ENCODE assay signal across 23 cellular contexts in the genomic region with DNA sequence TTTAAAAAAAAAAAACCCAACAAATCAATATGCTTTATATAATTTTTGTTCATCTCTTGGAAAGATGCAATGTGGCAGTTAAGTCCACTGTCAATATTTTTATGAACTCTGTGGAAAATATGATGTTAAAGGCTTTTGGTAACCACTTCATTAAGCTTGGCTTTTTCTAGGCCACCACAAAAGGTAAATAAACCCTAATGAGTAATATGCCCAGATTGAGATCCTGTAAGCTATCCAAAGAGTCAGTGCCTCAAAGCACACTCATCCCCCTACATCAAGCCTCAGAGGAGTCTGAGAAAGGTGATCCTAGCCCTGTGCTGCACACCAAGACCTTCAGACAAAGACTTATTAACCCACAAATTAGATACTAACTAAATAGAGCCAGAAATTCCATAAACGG.
DNase-seq lines count a peak whose midpoint lies in the region; FAIRE-seq and TF ChIP-seq lines count a peak whose summit lies in the region.
"Had no signal": no experiment of that assay in that cellular context is flagged by ENCODE, and none has a peak within 500 bp of the region (broad histone marks: within the 10 kb centered on the region; RNA-seq: fewer than 3 reads in every experiment).

No MANE protein-coding gene starts in this region.

- no peak overlapping the region for H3K27ac ChIP-seq in AG04450 (ENCODE audit: low read depth, low read length)
- H3K27ac ChIP-seq in GM23248: no peak overlapping the region
- H3K27ac ChIP-seq: A549, brain microvascular endothelial cell, coronary artery, hepatocyte, pancreas, right lobe of liver, thoracic aorta had no signal

- H3K79me2 ChIP-seq in GM23248 (ENCODE audit: insufficient read depth): no peaks in the 10 kb centered on the region
- H3K79me2 ChIP-seq: hepatocyte had no signal

- CTCF ChIA-PET in AG04450 (lab: Charles Lee): interaction anchor here (0.7 to 1.4 kb wide), 5 partner anchors 14 to 121 kb away, joined by 3 to 7 read pairs (median 5); no protein-coding TSS in a partner anchor

- H3K36me3 ChIP-seq in GM23248 (ENCODE audit: low read depth): no peaks in the 10 kb centered on the region
- H3K36me3 ChIP-seq: brain microvascular endothelial cell, pancreas, right lobe of liver, thoracic aorta had no signal

- H3K9ac ChIP-seq in GM23248: no peak overlapping the region

- H3K4me3 ChIP-seq in AG04450 (ENCODE audit: low read depth, low read length): no peak overlapping the region
- no peak overlapping the region for H3K4me3 ChIP-seq in GM23248
- no peak overlapping the region for H3K4me3 ChIP-seq in astrocyte of the cerebellum (ENCODE audit: low read depth, low read length)
- H3K4me3 ChIP-seq: A549, coronary artery, hepatocyte, pancreas, right lobe of liver, thoracic aorta had no signal

- H3K9me2 ChIP-seq in GM23248 (ENCODE audit: insufficient read depth): no peaks in the 10 kb centered on the region

- no peak overlapping the region for H3K4me2 ChIP-seq in GM23248 (ENCODE audit: unreplicated experiment)
- H3K4me2 ChIP-seq: A549, hepatocyte had no signal

- H3K9me3 ChIP-seq in AG04450 (ENCODE audit: control insufficient read depth, insufficient read depth, low read length) (no peaks in the 10 kb centered on the region), GM23248 (ENCODE audit: low read depth) (no peaks in the 10 kb centered on the region)
- H3K9me3 ChIP-seq: A549, pancreas, right lobe of liver, thoracic aorta had no signal

- 27 to 59% methylated on average over 1 of the region's 1 CpG for WGBS in GM23248 (ENCODE audit: low coverage in 1 of 2, low lambda C conversion rate in 2 of 2, missing lambda C conversion rate in 2 of 2), 2 experiments

- FAIRE-seq in islet of Langerhans (lab: Jason Lieb, UNC): peak; percentile 79
- FAIRE-seq in H54 (lab: Jason Lieb, UNC): no peak
- FAIRE-seq: A549, pancreas had no signal

- in situ Hi-C loops in GM23248 (cut with MboI): no loop called here
- in situ Hi-C loops in astrocyte of the cerebellum (cut with HindIII; ENCODE audit: low sequenced_read_pairs): no loop called here

- no peaks in the 10 kb centered on the region for H4K20me1 ChIP-seq in GM23248 (ENCODE audit: insufficient read depth)

- POLR2A ChIA-PET in AG04450 (lab: Yijun Ruan, JAX): interaction anchor here (0.8 kb wide), 1 partner anchor 10 kb away, joined by 4 read pairs; no protein-coding TSS in a partner anchor

- TF ChIP-seq POLR2A in H54 (IDR thresholded peaks at IDR 0.05; ENCODE audit: low read depth, low read length): no peak

- H3F3A ChIP-seq in GM23248 (ENCODE audit: insufficient read depth): no peaks in the 10 kb centered on the region; the same call in 1 of the 2 replicates

- no peak overlapping the region for H2AFZ ChIP-seq in GM23248
- H2AFZ ChIP-seq: hepatocyte had no signal

- H3K4me1 ChIP-seq in GM23248 (ENCODE audit: insufficient read depth): peaks cover 9% of the 10 kb centered on the region; the same call in 1 of the 2 replicates
- H3K4me1 ChIP-seq: A549, pancreas, right lobe of liver had no signal

- TF ChIP-seq CTCF in AG04450 (IDR thresholded peaks at IDR 0.05; ENCODE audit: low read depth, low read length) (no peak), astrocyte of the cerebellum (IDR thresholded peaks at IDR 0.05; ENCODE audit: low read depth, low read length, missing control alignments) (no peak)

- peak; percentile 30 for DNase-seq in AG04450 (ENCODE audit: low read depth, low spot score)
- peak; percentile 79 for DNase-seq in GM23248
- peak; percentile 91 for DNase-seq in astrocyte of the cerebellum (ENCODE audit: low read depth)
- DNase-seq in COLO829 (ENCODE audit: low spot score): no peak
- DNase-seq in H54 (ENCODE audit: insufficient read length, low spot score): no peak
- no peak for DNase-seq in NCI-H510A treated with DMSO at 0.1 percent for 48 hours (lab: John Stamatoyannopoulos, UW)
- DNase-seq in amniotic stem cell (lab: John Stamatoyannopoulos, UW): no peak
- DNase-seq: activated CD4-positive, CD25-positive, alpha-beta regulatory T cell treated with anti-CD3 and anti-CD28 coated beads, Interleukin-2, amount 50 U/mL, for 72 hours; activated CD8-positive, alpha-beta memory T cell treated with anti-CD3 and anti-CD28 coated beads for 24 hours; brain microvascular endothelial cell; CD4-positive, alpha-beta T cell; DMS53; endodermal cell; naive B cell; NCI-H1436; NCI-H526 treated with DMSO at 0.1 percent for 48 hours; pancreas; right lobe of liver had no signal

- peaks cover 53% of the 10 kb centered on the region for H3K27me3 ChIP-seq in AG04450 (ENCODE audit: control insufficient read depth, insufficient read depth, low read length)
- H3K27me3 ChIP-seq in GM23248 (replicated peaks; ENCODE audit: insufficient read depth): peaks cover 13% of the 10 kb centered on the region; the same call in 1 of the 2 replicates
- H3K27me3 ChIP-seq: brain microvascular endothelial cell, hepatocyte, pancreas, right lobe of liver had no signal

Comparison
In these comparisons a context has a peak if more than half of its experiments do, and no peak if none do; other contexts are left out.
1. DNase-seq: peak in AG04450 (single experiment), GM23248 (single experiment) and astrocyte of the cerebellum (single experiment); none in COLO829 (single experiment), H54 (single experiment), NCI-H510A treated with DMSO at 0.1 percent for 48 hours (single experiment) and amniotic stem cell (single experiment).